26 cellular contexts compared by ENCODE assay signal in genomic region chr21:29817450-29817849, GRCh38.
"Had no signal": no experiment of that assay in that cellular context is flagged by ENCODE, and none has a peak within 500 bp of the region (broad histone marks: within the 10 kb centered on the region; RNA-seq: fewer than 3 reads in every experiment).

No MANE protein-coding gene starts in this region.

- H3K9me3 Mint-ChIP-seq: activated CD4-positive, alpha-beta memory T cell treated with anti-CD3 and anti-CD28 coated beads for 36 hours; activated CD4-positive, alpha-beta T cell treated with anti-CD3 and anti-CD28 coated beads, Interleukin-2, amount 10 ng/mL, durations not matched to agents 24 days and 14 days; activated naive CD4-positive, alpha-beta T cell treated with anti-CD3 and anti-CD28 coated beads, Interleukin-2, amount 10 ng/mL, durations not matched to agents 7 days and 5 days; activated T-helper 1 cell treated with anti-CD3 and anti-CD28 coated beads, Interleukin-12 subunit alpha, Interleukin-12 subunit beta, Interleukin-2, Interleukin-4 antibody, amounts not matched to agents 30 ng/mL and 10 ng/mL and 1 ng/mL, durations not matched to agents 14 hours and 24 hours and 36 hours; activated T-helper 2 cell treated with anti-CD3 and anti-CD28 coated beads, Interferon-gamma antibody, Interleukin-2, Interleukin-4, amounts not matched to agents 10 μg/mL and 5 μg/mL and 100 μg/mL, durations not matched to agents 14 hours and 24 hours and 36 hours had no signal

- DNase-seq: activated CD4-positive, alpha-beta memory T cell treated with anti-CD3 and anti-CD28 coated beads for 36 hours; activated CD4-positive, alpha-beta T cell treated with anti-CD3 and anti-CD28 coated beads for 36 hours; activated CD4-positive, alpha-beta T cell treated with anti-CD3 and anti-CD28 coated beads, Interleukin-2, amount 10 ng/mL, durations not matched to agents 24 days and 14 days; activated CD8-positive, alpha-beta memory T cell treated with anti-CD3 and anti-CD28 coated beads, Interleukin-2, amount 10 ng/mL, durations not matched to agents 7 days and 5 days; activated CD8-positive, alpha-beta memory T cell treated with anti-CD3 and anti-CD28 coated beads, Interleukin-2, amount 50 U/mL, for 4 hours; activated CD8-positive, alpha-beta T cell treated with anti-CD3 and anti-CD28 coated beads, Interleukin-2, amount 10 ng/mL, durations not matched to agents 7 days and 5 days; activated effector memory CD4-positive, alpha-beta T cell treated with anti-CD3 and anti-CD28 coated beads, Interleukin-2, amount 50 U/mL, for 16 hours; activated naive CD4-positive, alpha-beta T cell treated with anti-CD3 and anti-CD28 coated beads, Interleukin-2, amount 10 ng/mL, durations not matched to agents 7 days and 5 days; activated T-cell treated with anti-CD3 and anti-CD28 coated beads, Interleukin-2, amount 50 U/mL, for 1 hour; activated T-cell treated with anti-CD3 and anti-CD28 coated beads, Interleukin-2, amount 50 U/mL, for 48 hours; amniotic stem cell; anterior cingulate cortex; body of pancreas; caudate nucleus; cortex of kidney; dermis blood vessel endothelial cell; effector CD4-positive, alpha-beta T cell; effector memory CD8-positive, alpha-beta T cell; esophagus squamous epithelium; foreskin melanocyte; T-helper 2 cell had no signal

- ATAC-seq: activated CD4-positive, alpha-beta T cell treated with anti-CD3 and anti-CD28 coated beads for 36 hours; activated CD8-positive, alpha-beta memory T cell treated with anti-CD3 and anti-CD28 coated beads, Interleukin-2, amount 10 ng/mL, durations not matched to agents 7 days and 5 days; activated CD8-positive, alpha-beta T cell treated with anti-CD3 and anti-CD28 coated beads, Interleukin-2, amount 10 ng/mL, durations not matched to agents 7 days and 5 days; body of pancreas; effector memory CD8-positive, alpha-beta T cell; gastroesophageal sphincter had no signal

- H3K4me3 ChIP-seq: body of pancreas, esophagus squamous epithelium, gastroesophageal sphincter had no signal

- H3K27me3 ChIP-seq: body of pancreas, esophagus squamous epithelium had no signal

- H3K4me1 Mint-ChIP-seq: activated CD4-positive, alpha-beta T cell treated with anti-CD3 and anti-CD28 coated beads for 36 hours; activated CD4-positive, alpha-beta T cell treated with anti-CD3 and anti-CD28 coated beads, Interleukin-2, amount 10 ng/mL, durations not matched to agents 24 days and 14 days; activated CD8-positive, alpha-beta memory T cell treated with anti-CD3 and anti-CD28 coated beads, Interleukin-2, amount 10 ng/mL, durations not matched to agents 7 days and 5 days; activated naive CD4-positive, alpha-beta T cell treated with anti-CD3 and anti-CD28 coated beads, Interleukin-2, amount 10 ng/mL, durations not matched to agents 7 days and 5 days had no signal

- H3K27me3 Mint-ChIP-seq: activated CD4-positive, alpha-beta T cell treated with anti-CD3 and anti-CD28 coated beads, Interleukin-2, amount 10 ng/mL, durations not matched to agents 24 days and 14 days; activated CD8-positive, alpha-beta memory T cell treated with anti-CD3 and anti-CD28 coated beads, Interleukin-2, amount 10 ng/mL, durations not matched to agents 7 days and 5 days; activated naive CD4-positive, alpha-beta T cell treated with anti-CD3 and anti-CD28 coated beads, Interleukin-2, amount 10 ng/mL, durations not matched to agents 7 days and 5 days; effector memory CD8-positive, alpha-beta T cell had no signal

- H3K27ac Mint-ChIP-seq: activated CD4-positive, alpha-beta memory T cell treated with anti-CD3 and anti-CD28 coated beads for 36 hours; activated CD4-positive, alpha-beta T cell treated with anti-CD3 and anti-CD28 coated beads for 36 hours; activated CD4-positive, alpha-beta T cell treated with anti-CD3 and anti-CD28 coated beads, Interleukin-2, amount 10 ng/mL, durations not matched to agents 24 days and 14 days; activated CD8-positive, alpha-beta memory T cell treated with anti-CD3 and anti-CD28 coated beads, Interleukin-2, amount 10 ng/mL, durations not matched to agents 7 days and 5 days; activated CD8-positive, alpha-beta T cell treated with anti-CD3 and anti-CD28 coated beads, Interleukin-2, amount 10 ng/mL, durations not matched to agents 7 days and 5 days; activated naive CD4-positive, alpha-beta T cell treated with anti-CD3 and anti-CD28 coated beads, Interleukin-2, amount 10 ng/mL, durations not matched to agents 7 days and 5 days; activated naive CD8-positive, alpha-beta T cell; activated T-helper 1 cell treated with anti-CD3 and anti-CD28 coated beads, Interleukin-12 subunit alpha, Interleukin-12 subunit beta, Interleukin-2, Interleukin-4 antibody, amounts not matched to agents 30 ng/mL and 10 ng/mL and 1 ng/mL, durations not matched to agents 14 hours and 24 hours and 36 hours; activated T-helper 2 cell treated with anti-CD3 and anti-CD28 coated beads, Interferon-gamma antibody, Interleukin-2, Interleukin-4, amounts not matched to agents 10 μg/mL and 5 μg/mL and 100 μg/mL, durations not matched to agents 14 hours and 24 hours and 36 hours; effector memory CD8-positive, alpha-beta T cell had no signal

- H3K9me3 ChIP-seq: body of pancreas, esophagus squamous epithelium, gastroesophageal sphincter had no signal

- H3K36me3 Mint-ChIP-seq: activated CD4-positive, alpha-beta memory T cell treated with anti-CD3 and anti-CD28 coated beads for 36 hours; activated CD8-positive, alpha-beta memory T cell treated with anti-CD3 and anti-CD28 coated beads, Interleukin-2, amount 10 ng/mL, durations not matched to agents 7 days and 5 days; activated naive CD4-positive, alpha-beta T cell treated with anti-CD3 and anti-CD28 coated beads, Interleukin-2, amount 10 ng/mL, durations not matched to agents 7 days and 5 days; activated naive CD8-positive, alpha-beta T cell had no signal

- FAIRE-seq: colon had no signal

- H3K4me3 Mint-ChIP-seq: activated CD4-positive, alpha-beta memory T cell treated with anti-CD3 and anti-CD28 coated beads for 36 hours; activated CD4-positive, alpha-beta T cell treated with anti-CD3 and anti-CD28 coated beads for 36 hours; activated CD4-positive, alpha-beta T cell treated with anti-CD3 and anti-CD28 coated beads, Interleukin-2, amount 10 ng/mL, durations not matched to agents 24 days and 14 days; activated CD8-positive, alpha-beta memory T cell treated with anti-CD3 and anti-CD28 coated beads, Interleukin-2, amount 10 ng/mL, durations not matched to agents 7 days and 5 days; activated CD8-positive, alpha-beta T cell treated with anti-CD3 and anti-CD28 coated beads, Interleukin-2, amount 10 ng/mL, durations not matched to agents 7 days and 5 days; activated naive CD4-positive, alpha-beta T cell treated with anti-CD3 and anti-CD28 coated beads, Interleukin-2, amount 10 ng/mL, durations not matched to agents 7 days and 5 days; activated naive CD8-positive, alpha-beta T cell; activated T-helper 1 cell treated with anti-CD3 and anti-CD28 coated beads, Interleukin-12 subunit alpha, Interleukin-12 subunit beta, Interleukin-2, Interleukin-4 antibody, amounts not matched to agents 30 ng/mL and 10 ng/mL and 1 ng/mL, durations not matched to agents 14 hours and 24 hours and 36 hours; effector memory CD8-positive, alpha-beta T cell had no signal

- H3K36me3 ChIP-seq: esophagus squamous epithelium, gastroesophageal sphincter had no signal

- H3K4me1 ChIP-seq: esophagus squamous epithelium, gastroesophageal sphincter had no signal

- H3K27ac ChIP-seq: body of pancreas, esophagus squamous epithelium, gastroesophageal sphincter had no signal
